Comparison of ENCODE assay signal across 34 cellular contexts in genomic region chr1:202067188-202067977, GRCh38. TPM values are rescaled to one million over a fixed set of nuclear protein-coding genes. Genes with fewer than 3 reads are reported as not detected.
DNase-seq lines count a peak whose midpoint lies in the region; ATAC-seq, FAIRE-seq and TF ChIP-seq lines count a peak whose summit lies in the region.
"Had no signal": no experiment of that assay in that cellular context is flagged by ENCODE, and none has a peak within 500 bp of the region (broad histone marks: within the 10 kb centered on the region; RNA-seq: fewer than 3 reads in every experiment).

No MANE protein-coding gene starts in this region.

- no peaks in the 10 kb centered on the region for H3K4me1 Mint-ChIP-seq in activated CD4-positive, alpha-beta T cell treated with anti-CD3 and anti-CD28 coated beads, Interleukin-2, amount 10 ng/mL, durations not matched to agents 24 days and 14 days
- H3K4me1 Mint-ChIP-seq: activated T-helper 17 cell treated with anti-CD3 and anti-CD28 coated beads, Interleukin-2, amount 50 U/mL, for 72 hours; memory B cell had no signal

- TF ChIP-seq POLR2A in A549 (IDR thresholded peaks at IDR 0.05; ENCODE audit: low read length), result no peak

- CTCF ChIA-PET in A549 (lab: Yijun Ruan, JAX), result interaction anchor here (0.7 to 4.6 kb wide), 10 partner anchors 10 to 61 kb away, joined by 3 to 26 read pairs (median 5); partner anchors contain the start of gene ELF3

- DNase-seq in A549 (ENCODE audit: low read depth in 1 of 2, low spot score in 1 of 2), result no peak
- peak; percentile 14 for DNase-seq in NAMALWA (ENCODE audit: low spot score)
- DNase-seq in WERI-Rb-1, result peak; percentile 56
- DNase-seq in mesendoderm, result peak; percentile 53
- DNase-seq in activated CD4-positive, alpha-beta T cell treated with anti-CD3 and anti-CD28 coated beads, Interleukin-2, amount 10 ng/mL, durations not matched to agents 24 days and 14 days, result no peak
- DNase-seq in T-helper 1 cell, result no peak
- no peak for DNase-seq in UCSD-AML1 (lab: John Stamatoyannopoulos, UW; ENCODE audit: unreplicated experiment)
- DNase-seq: activated CD4-positive, alpha-beta T cell treated with anti-CD3 and anti-CD28 coated beads, Interleukin-2, amount 50 U/mL, for 48 hours; activated CD4-positive, CD25-positive, alpha-beta regulatory T cell; activated CD8-positive, alpha-beta memory T cell treated with anti-CD3 and anti-CD28 coated beads, Interleukin-2, amount 50 U/mL, for 4 hours; CD4-positive, alpha-beta T cell; effector CD8-positive, alpha-beta T cell; H7; heart left ventricle; KG1; MM.1S; NCI-H1417; NCI-H2081 treated with DMSO at 0.1 percent for 48 hours; NCI-H345; NCI-H82; stimulated activated naive CD8-positive, alpha-beta T cell treated with anti-CD3 and anti-CD28 coated beads, Interleukin-15, Interleukin-2, amounts not matched to agents 100 U/mL and 50 U/mL, for 24 hours; T-helper 9 cell had no signal

- H3K36me3 ChIP-seq in WERI-Rb-1, result no peaks in the 10 kb centered on the region; the same call in 1 of the 2 replicates
- no peaks in the 10 kb centered on the region for H3K36me3 ChIP-seq in mesendoderm (ENCODE audit: control insufficient read depth, insufficient read depth, low read length)
- H3K36me3 ChIP-seq: heart left ventricle, neural progenitor cell, prostate gland, thoracic aorta had no signal

- H3K9me3 ChIP-seq in A549 (no peaks in the 10 kb centered on the region), WERI-Rb-1 (ENCODE audit: severe bottlenecking) (no peaks in the 10 kb centered on the region)
- H3K9me3 ChIP-seq: heart left ventricle, prostate gland, thoracic aorta had no signal

- H2BK15ac ChIP-seq in mesendoderm (replicated peaks; ENCODE audit: low read depth), result no peak overlapping the region

- H3K4me1 ChIP-seq in A549 (peaks cover 44% of the 10 kb centered on the region), mesendoderm (ENCODE audit: control insufficient read depth, low read depth, low read length) (no peaks in the 10 kb centered on the region)
- H3K4me1 ChIP-seq: heart left ventricle, prostate gland had no signal

- no peak overlapping the region for H3K27ac Mint-ChIP-seq in activated CD4-positive, alpha-beta T cell treated with anti-CD3 and anti-CD28 coated beads, Interleukin-2, amount 10 ng/mL, durations not matched to agents 24 days and 14 days
- H3K27ac Mint-ChIP-seq: activated naive CD4-positive, alpha-beta T cell treated with anti-CD3 and anti-CD28 coated beads, Interleukin-2, amount 50 U/mL, for 72 hours; activated T-helper 17 cell treated with anti-CD3 and anti-CD28 coated beads, Interleukin-2, amount 50 U/mL, for 72 hours; CD4-positive, alpha-beta T cell; memory B cell; neural progenitor cell had no signal

- H3K27me3 ChIP-seq in WERI-Rb-1 (ENCODE audit: insufficient read depth, low read depth, severe bottlenecking) (no peaks in the 10 kb centered on the region), mesendoderm (ENCODE audit: insufficient read depth, low read length, poor library complexity) (no peaks in the 10 kb centered on the region)
- H3K27me3 ChIP-seq: neural progenitor cell had no signal

- H3K79me2 ChIP-seq in mesendoderm (ENCODE audit: control insufficient read depth, insufficient read depth, low read length), result no peaks in the 10 kb centered on the region

- no peaks in the 10 kb centered on the region for H3K9me3 Mint-ChIP-seq in activated CD4-positive, alpha-beta T cell treated with anti-CD3 and anti-CD28 coated beads, Interleukin-2, amount 10 ng/mL, durations not matched to agents 24 days and 14 days
- H3K9me3 Mint-ChIP-seq: activated naive CD4-positive, alpha-beta T cell treated with anti-CD3 and anti-CD28 coated beads, Interleukin-2, amount 50 U/mL, for 72 hours; activated T-helper 17 cell treated with anti-CD3 and anti-CD28 coated beads, Interleukin-2, amount 50 U/mL, for 72 hours; CD4-positive, alpha-beta T cell; memory B cell; neural progenitor cell had no signal

- no peak overlapping the region for H2BK120ac ChIP-seq in mesendoderm (ENCODE audit: low read depth, low read length)

- no peaks in the 10 kb centered on the region for H3K36me3 Mint-ChIP-seq in activated CD4-positive, alpha-beta T cell treated with anti-CD3 and anti-CD28 coated beads, Interleukin-2, amount 10 ng/mL, durations not matched to agents 24 days and 14 days (ENCODE audit: low read depth)
- H3K36me3 Mint-ChIP-seq: activated naive CD4-positive, alpha-beta T cell treated with anti-CD3 and anti-CD28 coated beads, Interleukin-2, amount 50 U/mL, for 72 hours; memory B cell; neural progenitor cell had no signal

- POLR2A ChIA-PET in A549 (lab: Yijun Ruan, JAX), result interaction anchor here (2.4 kb wide), 1 partner anchor 57 kb away, joined by 13 read pairs; the partner anchor contains the start of gene ELF3

- H3K9ac ChIP-seq in mesendoderm (ENCODE audit: low read length), result no peak overlapping the region
- H3K9ac ChIP-seq: neural progenitor cell had no signal

- H2AK5ac ChIP-seq in mesendoderm (ENCODE audit: low read length), result no peak overlapping the region

- no peaks in the 10 kb centered on the region for H3K79me1 ChIP-seq in mesendoderm (ENCODE audit: low read length)

- no peak overlapping the region for H3K4me2 ChIP-seq in A549
- H3K4me2 ChIP-seq in mesendoderm (ENCODE audit: low read length), result no peak overlapping the region
- H3K4me2 ChIP-seq: neural progenitor cell had no signal

- no peak overlapping the region for H2BK5ac ChIP-seq in mesendoderm (ENCODE audit: low read length)

- H3K27ac ChIP-seq in A549 (peak overlapping the region; percentile 48 to 97), WERI-Rb-1 (peak overlapping the region; percentile 4), mesendoderm (ENCODE audit: low read depth, low read length) (no peak overlapping the region)
- H3K27ac ChIP-seq: heart left ventricle, neural progenitor cell, prostate gland, RWPE1, thoracic aorta had no signal

- no peak overlapping the region for H3K4ac ChIP-seq in mesendoderm (ENCODE audit: low read depth, low read length)

- H3K4me3 Mint-ChIP-seq in activated CD4-positive, alpha-beta T cell treated with anti-CD3 and anti-CD28 coated beads, Interleukin-2, amount 10 ng/mL, durations not matched to agents 24 days and 14 days, result no peak overlapping the region
- H3K4me3 Mint-ChIP-seq: activated T-helper 17 cell treated with anti-CD3 and anti-CD28 coated beads, Interleukin-2, amount 50 U/mL, for 72 hours; CD4-positive, alpha-beta T cell; memory B cell; neural progenitor cell had no signal

- TF ChIP-seq CTCF in A549 (IDR thresholded peaks at IDR 0.05) (no peak), WERI-Rb-1 (IDR thresholded peaks at IDR 0.05; ENCODE audit: low read depth, low read length) (0 out of 2 replicates have a peak, but pooled peaks have one; percentile 6)

- no peak overlapping the region for H3K56ac ChIP-seq in mesendoderm (ENCODE audit: low read length)

- intact Hi-C loops in activated CD4-positive, alpha-beta T cell treated with anti-CD3 and anti-CD28 coated beads, Interleukin-2, amount 10 ng/mL, durations not matched to agents 24 days and 14 days (cut with micrococcal nuclease), result no loop called here

- no peak for TF ChIP-seq EP300 in A549 (IDR thresholded peaks at IDR 0.05)

- no peak overlapping the region for H4K8ac ChIP-seq in mesendoderm (ENCODE audit: low read depth, low read length)

- no peak for TF ChIP-seq RAD21 in A549 (conservative IDR thresholded peaks at IDR 0.05 in 1 of 2, IDR thresholded peaks at IDR 0.05 in 1 of 2)

- WGBS in A549 (ENCODE audit: missing lambda C conversion rate), result 90% methylated on average over 7 of the region's 7 CpGs
- no CpG with 5 or more reads among the region's 7 CpGs for WGBS in mesendoderm (ENCODE audit: extremely low coverage, insufficient coverage, low lambda C conversion rate)

- FAIRE-seq in A549 (lab: Jason Lieb, UNC), result no peak
- FAIRE-seq: bronchial epithelial cell, GM19239 had no signal

- no peak overlapping the region for H4K5ac ChIP-seq in mesendoderm (ENCODE audit: low read length)

- no peak overlapping the region for H3K18ac ChIP-seq in mesendoderm (ENCODE audit: low read length)

- no peak overlapping the region for H3K23ac ChIP-seq in mesendoderm (ENCODE audit: low read length)

- H3K4me3 ChIP-seq in A549 (no peak overlapping the region), WERI-Rb-1 (ENCODE audit: low read depth, low read length) (no peak overlapping the region), mesendoderm (ENCODE audit: low read length) (no peak overlapping the region)
- H3K4me3 ChIP-seq: heart left ventricle, neural progenitor cell, prostate gland, thoracic aorta had no signal

- ATAC-seq in A549 (peak; percentile 9 to 38; a peak in 3 of 6 replicates), GM18868 (IDR thresholded peaks at IDR 0.05; ENCODE audit: unreplicated experiment) (no peak)
- ATAC-seq: activated naive CD4-positive, alpha-beta T cell treated with anti-CD3 and anti-CD28 coated beads, Interleukin-2, amount 50 U/mL, for 72 hours; activated T-helper 17 cell treated with anti-CD3 and anti-CD28 coated beads, Interleukin-2, amount 50 U/mL, for 72 hours; heart left ventricle; stimulated activated naive CD8-positive, alpha-beta T cell treated with anti-CD3 and anti-CD28 coated beads, Interleukin-15, Interleukin-2, amounts not matched to agents 100 U/mL and 50 U/mL, for 24 hours had no signal

- no peaks in the 10 kb centered on the region for H3K27me3 Mint-ChIP-seq in activated CD4-positive, alpha-beta T cell treated with anti-CD3 and anti-CD28 coated beads, Interleukin-2, amount 10 ng/mL, durations not matched to agents 24 days and 14 days
- H3K27me3 Mint-ChIP-seq: activated T-helper 17 cell treated with anti-CD3 and anti-CD28 coated beads, Interleukin-2, amount 50 U/mL, for 72 hours; memory B cell had no signal

TF ChIP-seq in A549, 52 proteins besides CTCF, POLR2A, EP300 and RAD21 (continues in another document):
- TF ChIP-seq ZFP36 (IDR thresholded peaks at IDR 0.05; ENCODE audit: borderline replicate concordance, partially characterized antibody), result no peak

RNA-seq across cellular contexts. Expression of gene GPR37L1, which starts 55.3 kb away (rescaled TPM):
- polyA plus RNA-seq in A549 (2011; rRNA removed) (0.13 and 0.15 TPM in 2 replicates), A549 (2017; fragmentation: RNase III; extraction: RNeasy Plus Mini Kit Qiagen cat#74134 plus additional on column Dnase treatment) (0.08 to 0.09 TPM (median 0.09 TPM) in 3 replicates)
- 0.08 and 0.12 TPM in 2 replicates for polyA plus RNA-seq in A549 (2012; cell fraction: cytosol; rRNA removed)
- 0.24 and 0.27 TPM in 2 replicates for polyA plus RNA-seq in A549 (2012; cell fraction: nucleus; rRNA removed)
- 0.15 and 0.21 TPM in 2 replicates for polyA minus RNA-seq in A549 (2011; rRNA and poly(A)+ RNA removed)
- polyA plus RNA-seq in mesendoderm (2013, experiment 1 of 2), result 0.01 TPM
- 0.03 TPM for polyA plus RNA-seq in mesendoderm (2013, experiment 2 of 2)
- not detected in 2 replicates for total RNA-seq in activated CD4-positive, alpha-beta T cell treated with anti-CD3 and anti-CD28 coated beads, Interleukin-2, amount 10 ng/mL, durations not matched to agents 24 days and 14 days
- total RNA-seq: activated naive CD4-positive, alpha-beta T cell treated with anti-CD3 and anti-CD28 coated beads, Interleukin-2, amount 50 U/mL, for 72 hours; activated T-helper 17 cell treated with anti-CD3 and anti-CD28 coated beads, Interleukin-2, amount 50 U/mL, for 72 hours; bronchial epithelial cell; CD4-positive, alpha-beta T cell; G401; HT1080; thoracic aorta had no signal

RNA-seq across cellular contexts. Expression of gene ELF3, which starts 57.0 kb away (rescaled TPM):
- polyA plus RNA-seq in A549 (2011; rRNA removed) (334 and 365 TPM in 2 replicates), A549 (2017; fragmentation: RNase III; extraction: RNeasy Plus Mini Kit Qiagen cat#74134 plus additional on column Dnase treatment) (138 to 180 TPM (median 179 TPM) in 3 replicates)
- polyA plus RNA-seq in A549 (2012; cell fraction: cytosol; rRNA removed), result 197 and 257 TPM in 2 replicates
- 1,053 and 1,132 TPM in 2 replicates for polyA plus RNA-seq in A549 (2012; cell fraction: nucleus; rRNA removed)
- polyA minus RNA-seq in A549 (2011; rRNA and poly(A)+ RNA removed), result 661 and 758 TPM in 2 replicates
- 5.0 TPM for polyA plus RNA-seq in mesendoderm (2013, experiment 1 of 2)
- polyA plus RNA-seq in mesendoderm (2013, experiment 2 of 2), result 5.0 TPM
- total RNA-seq in activated CD4-positive, alpha-beta T cell treated with anti-CD3 and anti-CD28 coated beads, Interleukin-2, amount 10 ng/mL, durations not matched to agents 24 days and 14 days, result 0.14 and 0.68 TPM in 2 replicates
- total RNA-seq: HT1080 had no signal

Comparison
In these comparisons a context has a peak if more than half of its experiments do, and no peak if none do; other contexts are left out.
1. DNase-seq: peak in NAMALWA (single experiment), WERI-Rb-1 (single experiment) and mesendoderm (single experiment); none in A549 (0 of 2), activated CD4-positive, alpha-beta T cell treated with anti-CD3 and anti-CD28 coated beads, Interleukin-2, amount 10 ng/mL, durations not matched to agents 24 days and 14 days (single experiment), T-helper 1 cell (0 of 5) and UCSD-AML1 (single experiment).